5 cellular contexts compared by ENCODE assay signal in the genomic region with DNA sequence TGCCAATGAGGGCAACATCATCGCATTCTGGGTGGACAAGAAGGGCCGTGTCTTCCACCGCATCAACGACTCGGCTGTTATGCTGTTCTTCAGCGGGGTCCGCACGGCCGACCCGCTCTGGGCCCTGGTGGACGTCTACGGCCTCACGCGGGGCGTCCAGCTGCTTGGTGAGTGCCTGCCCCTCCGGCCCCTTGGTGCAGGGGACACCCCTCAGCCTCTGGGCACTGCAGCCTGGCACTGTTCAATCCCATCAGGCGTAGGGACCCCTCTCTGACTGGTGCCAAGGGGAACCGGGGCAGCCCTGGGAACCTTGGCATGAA.
"Had no signal": no experiment of that assay in that cellular context is flagged by ENCODE, and none has a peak within 500 bp of the region (broad histone marks: within the 10 kb centered on the region; RNA-seq: fewer than 3 reads in every experiment).

No MANE protein-coding gene starts in this region.

- ATAC-seq: GM23338 had no signal

- H3K4me2 ChIP-seq: GM23338 had no signal

- H3K4me3 ChIP-seq: GM23338 had no signal

- H2AFZ ChIP-seq: GM23338 had no signal

- DNase-seq: H9, HCEC 1CT, IMR-90 had no signal

- H3K27ac ChIP-seq: HL-60 had no signal
